1 cellular context compared by ENCODE assay signal in genomic region chr2:240560480-240561324, GRCh38.
TF ChIP-seq lines count a peak whose summit lies in the region.

No MANE protein-coding gene starts in this region.

TF ChIP-seq in HepG2, 621 proteins besides CTCF, POLR2A, EP300 and RAD21 (continued from another document and continues in another):
- TF ChIP-seq ZNF407 (CRISPR knock-in tag; IDR thresholded peaks at IDR 0.05; ENCODE audit: not compliant biosample characterization) = peak; percentile 85
- no peak for TF ChIP-seq JDP2 (CRISPR knock-in tag; IDR thresholded peaks at IDR 0.05; ENCODE audit: borderline replicate concordance)
- TF ChIP-seq HHEX (CRISPR knock-in tag; IDR thresholded peaks at IDR 0.05) = no peak
- no peak for TF ChIP-seq DDIT3 (CRISPR knock-in tag; IDR thresholded peaks at IDR 0.05)
- peak; percentile 16; the same call in 1 of the 2 replicates for TF ChIP-seq ZNF263 (CRISPR knock-in tag; IDR thresholded peaks at IDR 0.05)
- TF ChIP-seq NFIB (CRISPR knock-in tag; IDR thresholded peaks at IDR 0.05; ENCODE audit: borderline replicate concordance) = no peak
- peak; percentile 98 for TF ChIP-seq ZNF547 (CRISPR knock-in tag; IDR thresholded peaks at IDR 0.05)
- no peak for TF ChIP-seq NCOA5 (CRISPR knock-in tag; IDR thresholded peaks at IDR 0.05)
- TF ChIP-seq ZFP37 (CRISPR knock-in tag; IDR thresholded peaks at IDR 0.05; ENCODE audit: borderline replicate concordance) = no peak; the same call in 1 of the 2 replicates
- TF ChIP-seq HBP1 (CRISPR knock-in tag; IDR thresholded peaks at IDR 0.05; ENCODE audit: low read depth) = peak; percentile 74
- TF ChIP-seq SAFB2 (CRISPR knock-in tag; IDR thresholded peaks at IDR 0.05; ENCODE audit: borderline replicate concordance, low read depth) = peak; percentile 99
- TF ChIP-seq TARDBP (CRISPR knock-in tag; IDR thresholded peaks at IDR 0.05) = peak; percentile 25; the same call in 1 of the 2 replicates
- TF ChIP-seq MTA1 (CRISPR knock-in tag; IDR thresholded peaks at IDR 0.05; ENCODE audit: borderline replicate concordance) = 0 out of 2 replicates have a peak, but pooled peaks have one; percentile 22
- no peak for TF ChIP-seq SIX4 (CRISPR knock-in tag; IDR thresholded peaks at IDR 0.05)
- TF ChIP-seq DPF2 (CRISPR knock-in tag; IDR thresholded peaks at IDR 0.05; ENCODE audit: borderline replicate concordance, low read depth) = no peak
- TF ChIP-seq ZNF609 (CRISPR knock-in tag; IDR thresholded peaks at IDR 0.05; ENCODE audit: borderline replicate concordance) = no peak; the same call in 1 of the 2 replicates
- TF ChIP-seq ZNF101 (CRISPR knock-in tag; IDR thresholded peaks at IDR 0.05; ENCODE audit: borderline replicate concordance, low read depth) = no peak
- TF ChIP-seq BHLHE40 (IDR thresholded peaks at IDR 0.05; ENCODE audit: low read length) = 0 out of 2 replicates have a peak, but pooled peaks have one; percentile 8
- peak; percentile 72 for TF ChIP-seq YY1 (IDR thresholded peaks at IDR 0.05; ENCODE audit: insufficient read depth, insufficient replicate concordance, low read depth, low read length)
- peak; percentile 7; the same call in 1 of the 2 replicates for TF ChIP-seq ZNF704 (CRISPR knock-in tag; IDR thresholded peaks at IDR 0.05; ENCODE audit: borderline replicate concordance)
- TF ChIP-seq MIXL1 (CRISPR knock-in tag; IDR thresholded peaks at IDR 0.05) = peak; percentile 5; the same call in 1 of the 2 replicates
- TF ChIP-seq ZNF800 (CRISPR knock-in tag; IDR thresholded peaks at IDR 0.05) = no peak; the same call in none of the 2 replicates
- no peak; the same call in 1 of the 2 replicates for TF ChIP-seq RARA (CRISPR knock-in tag; IDR thresholded peaks at IDR 0.05)
- TF ChIP-seq ZNF615 (CRISPR knock-in tag; IDR thresholded peaks at IDR 0.05; ENCODE audit: borderline replicate concordance) = no peak
- peak; percentile 73; the same call in 1 of the 2 replicates for TF ChIP-seq RFXAP (CRISPR knock-in tag; IDR thresholded peaks at IDR 0.05; ENCODE audit: borderline replicate concordance)
- TF ChIP-seq ZBTB43 (CRISPR knock-in tag; conservative IDR thresholded peaks at IDR 0.05) = peak; percentile 86
- peak; percentile 82 for TF ChIP-seq MYPOP (CRISPR knock-in tag; IDR thresholded peaks at IDR 0.05)
- peak; percentile 46; the same call in 1 of the 2 replicates for TF ChIP-seq SNAPC5 (CRISPR knock-in tag; IDR thresholded peaks at IDR 0.05; ENCODE audit: borderline replicate concordance)
- TF ChIP-seq ZNF761 (CRISPR knock-in tag; conservative IDR thresholded peaks at IDR 0.05) = no peak; the same call in 1 of the 2 replicates
- no peak for TF ChIP-seq ZNF484 (CRISPR knock-in tag; IDR thresholded peaks at IDR 0.05; ENCODE audit: borderline replicate concordance, low read depth)
- TF ChIP-seq ZKSCAN5 (CRISPR knock-in tag; IDR thresholded peaks at IDR 0.05) = no peak
- TF ChIP-seq SETDB1 (CRISPR knock-in tag; IDR thresholded peaks at IDR 0.05; ENCODE audit: borderline replicate concordance) = no peak
- TF ChIP-seq SNAPC2 (CRISPR knock-in tag; IDR thresholded peaks at IDR 0.05) = peak; percentile 49; the same call in 1 of the 2 replicates
- peak; percentile 40 for TF ChIP-seq ZNF749 (CRISPR knock-in tag; IDR thresholded peaks at IDR 0.05; ENCODE audit: borderline replicate concordance)
- no peak for TF ChIP-seq KDM6A (CRISPR knock-in tag; IDR thresholded peaks at IDR 0.05; ENCODE audit: low read depth)
- TF ChIP-seq SNAI1 (CRISPR knock-in tag; IDR thresholded peaks at IDR 0.05; ENCODE audit: borderline replicate concordance) = no peak; the same call in none of the 2 replicates
- no peak for TF ChIP-seq GATAD1 (CRISPR knock-in tag; IDR thresholded peaks at IDR 0.05)
- TF ChIP-seq ZFP36L2 (CRISPR knock-in tag; IDR thresholded peaks at IDR 0.05) = peak; percentile 64; the same call in 1 of the 2 replicates
- peak; percentile 30; the same call in 1 of the 2 replicates for TF ChIP-seq TBX2 (CRISPR knock-in tag; IDR thresholded peaks at IDR 0.05; ENCODE audit: borderline replicate concordance)
- TF ChIP-seq EHMT2 (IDR thresholded peaks at IDR 0.05; ENCODE audit: borderline replicate concordance, low read depth, low read length) = no peak
- no peak for TF ChIP-seq LCORL (IDR thresholded peaks at IDR 0.05)
- no peak for TF ChIP-seq LCORL (CRISPR knock-in tag; IDR thresholded peaks at IDR 0.05)
